ENCODE assay signal across 8 cellular contexts in genomic region chr17:7930841-7931631, GRCh38. TPM values are rescaled to one million over a fixed set of nuclear protein-coding genes. Genes with fewer than 3 reads are reported as not detected.
DNase-seq lines count a peak whose midpoint lies in the region; ATAC-seq, FAIRE-seq and TF ChIP-seq lines count a peak whose summit lies in the region.

No MANE protein-coding gene starts in this region.

- H3K9ac ChIP-seq in astrocyte (ENCODE audit: low read length): peak overlapping the region; percentile 84

- TF ChIP-seq CTCF in astrocyte (IDR thresholded peaks at IDR 0.05; ENCODE audit: insufficient read depth, low read depth, low read length) (no peak), right lobe of liver (IDR thresholded peaks at IDR 0.05) (no peak), transverse colon (IDR thresholded peaks at IDR 0.05) (no peak)

- in situ Hi-C loops in transverse colon (cut with MboI; ENCODE audit: low pct_ligation_motif_present in 1 of 4, low pct_unique_long_range_greater_than_20kb in 1 of 4, low sequenced_read_pairs in 3 of 4): no loop called here

- H3K36me3 ChIP-seq in astrocyte (ENCODE audit: insufficient read depth, low read length) (peaks cover 3% of the 10 kb centered on the region), right lobe of liver (no peaks in the 10 kb centered on the region), transverse colon (no peaks in the 10 kb centered on the region)

- H3K4me1 Mint-ChIP-seq in activated naive CD4-positive, alpha-beta T cell treated with anti-CD3 and anti-CD28 coated beads for 36 hours (ENCODE audit: low read depth): peaks cover 38% of the 10 kb centered on the region
- H3K4me1 Mint-ChIP-seq in astrocyte (ENCODE audit: low read depth, unreplicated experiment): peaks cover 14% of the 10 kb centered on the region

- no peaks in the 10 kb centered on the region for H3K9me3 ChIP-seq in astrocyte (ENCODE audit: insufficient read depth, low read depth, low read length)
- H3K9me3 ChIP-seq in right lobe of liver: no peaks in the 10 kb centered on the region
- H3K9me3 ChIP-seq in transverse colon: no peaks in the 10 kb centered on the region

- H3K4me1 ChIP-seq in astrocyte (ENCODE audit: insufficient read depth, low read length) (peaks cover 19% of the 10 kb centered on the region), right lobe of liver (peaks cover 0 to 5% (median 0%) of the 10 kb centered on the region in 4 donors), transverse colon (peaks cover 8 to 37% (median 29%) of the 10 kb centered on the region in 4 donors)

- no peaks in the 10 kb centered on the region for H3K27me3 Mint-ChIP-seq in activated naive CD4-positive, alpha-beta T cell treated with anti-CD3 and anti-CD28 coated beads for 36 hours (ENCODE audit: low read depth)
- peaks cover 31% of the 10 kb centered on the region for H3K27me3 Mint-ChIP-seq in astrocyte (ENCODE audit: low read depth, unreplicated experiment)

- TF ChIP-seq EP300 in transverse colon (IDR thresholded peaks at IDR 0.05; ENCODE audit: low read depth): no peak

- peaks cover 44% of the 10 kb centered on the region for H3K79me2 ChIP-seq in astrocyte (ENCODE audit: insufficient read depth, low read length)

- peaks cover 16% of the 10 kb centered on the region for H3K36me3 Mint-ChIP-seq in activated naive CD4-positive, alpha-beta T cell treated with anti-CD3 and anti-CD28 coated beads for 36 hours (ENCODE audit: low read depth)
- peaks cover 17% of the 10 kb centered on the region for H3K36me3 Mint-ChIP-seq in astrocyte (ENCODE audit: low read depth, unreplicated experiment)

- H3K27ac ChIP-seq in astrocyte (ENCODE audit: low read depth, low read length) (peak overlapping the region; percentile 32), right lobe of liver (peak overlapping the region; percentile 50 to 75 (median 62)), transverse colon (peak overlapping the region; percentile 80 to 89 (median 84))

- peak overlapping the region; percentile 72 for H2AFZ ChIP-seq in astrocyte (ENCODE audit: low read depth, low read length)

- FAIRE-seq in astrocyte (lab: Jason Lieb, UNC): no peak

- intact Hi-C loops in activated naive CD4-positive, alpha-beta T cell treated with anti-CD3 and anti-CD28 coated beads for 36 hours (cut with micrococcal nuclease): loop anchor here (5.0 kb wide), 3 partner anchors 316 to 454 kb away; partner anchors contain the start of genes CTC1, PFAS, RPL26 and ZBTB4
- intact Hi-C loops in right lobe of liver (cut with DNase I) (no loop called here), transverse colon (cut with DNase I; ENCODE audit: low total_unique reads) (no loop called here)

- H3K4me3 ChIP-seq in astrocyte (ENCODE audit: insufficient read depth, low read depth, low read length) (peak overlapping the region; percentile 90), right lobe of liver (peak overlapping the region; percentile 63 to 90 (median 82)), transverse colon (peak overlapping the region; percentile 65 to 83 (median 70))

- no peak for DNase-seq in activated naive CD4-positive, alpha-beta T cell treated with anti-CD3 and anti-CD28 coated beads for 36 hours
- no peak for DNase-seq in activated naive CD4-positive, alpha-beta T cell (lab: John Stamatoyannopoulos, UW)
- DNase-seq in astrocyte (ENCODE audit: low read depth) (no peak), right lobe of liver (no peak), transverse colon (no peak)

- CTCF ChIA-PET in activated naive CD4-positive, alpha-beta T cell treated with anti-CD3 and anti-CD28 coated beads for 36 hours (lab: Charles Lee): interaction anchor here (0.9 to 3.8 kb wide), 3 partner anchors 9 to 66 kb away, joined by 4 to 38 read pairs (median 12); no protein-coding TSS in a partner anchor

- TF ChIP-seq POLR2A in right lobe of liver (IDR thresholded peaks at IDR 0.05) (no peak), transverse colon (IDR thresholded peaks at IDR 0.05) (no peak)

- H4K20me1 ChIP-seq in astrocyte (ENCODE audit: insufficient read depth, low read length): peaks cover 26% of the 10 kb centered on the region

- WGBS in right lobe of liver (ENCODE audit: insufficient coverage, low coverage, low lambda C conversion rate, missing lambda C conversion rate): 26% methylated on average over 14 of the region's 20 CpGs
- 20 to 42% methylated on average over 1 to 20 of the region's 20 CpGs for WGBS in transverse colon (ENCODE audit: low coverage in 1 of 2), 2 donors

- peak overlapping the region; percentile 87 for H3K27ac Mint-ChIP-seq in activated naive CD4-positive, alpha-beta T cell treated with anti-CD3 and anti-CD28 coated beads for 36 hours
- peak overlapping the region; percentile 14 for H3K27ac Mint-ChIP-seq in astrocyte (ENCODE audit: unreplicated experiment)

- H3K27me3 ChIP-seq in astrocyte (ENCODE audit: insufficient read depth, low read length): no peaks in the 10 kb centered on the region
- H3K27me3 ChIP-seq in right lobe of liver: no peaks in the 10 kb centered on the region
- no peaks in the 10 kb centered on the region for H3K27me3 ChIP-seq in transverse colon

- H3K9me3 Mint-ChIP-seq in activated naive CD4-positive, alpha-beta T cell treated with anti-CD3 and anti-CD28 coated beads for 36 hours: no peaks in the 10 kb centered on the region
- peaks cover 5% of the 10 kb centered on the region for H3K9me3 Mint-ChIP-seq in astrocyte (ENCODE audit: unreplicated experiment)

- peak overlapping the region; percentile 91 for H3K4me3 Mint-ChIP-seq in activated naive CD4-positive, alpha-beta T cell treated with anti-CD3 and anti-CD28 coated beads for 36 hours
- H3K4me3 Mint-ChIP-seq in astrocyte (ENCODE audit: unreplicated experiment): peak overlapping the region; percentile 95

- H3K4me2 ChIP-seq in astrocyte (ENCODE audit: low read length): peak overlapping the region; percentile 96

- no peak for ATAC-seq in right lobe of liver
- ATAC-seq in HG02759 (IDR thresholded peaks at IDR 0.05; ENCODE audit: unreplicated experiment): no peak
- no peak for ATAC-seq in GM19324 (IDR thresholded peaks at IDR 0.05; ENCODE audit: low FRiP score, unreplicated experiment)
- no peak for ATAC-seq in HG03342 (IDR thresholded peaks at IDR 0.05; ENCODE audit: unreplicated experiment)

RNA-seq across cellular contexts. Expression of gene TRAPPC1, which starts 0.7 kb away (rescaled TPM):
- total RNA-seq in activated naive CD4-positive, alpha-beta T cell treated with anti-CD3 and anti-CD28 coated beads for 36 hours: 100 to 1,000 TPM; 162 to 172 TPM
- total RNA-seq in astrocyte (184 and 188 TPM in 2 replicates), right lobe of liver (10 to 100 TPM; 43.7 to 57.1 (median 48.3) TPM), transverse colon (10 to 100 TPM; 42.7 to 70.9 (median 68.8) TPM)

RNA-seq across cellular contexts. Expression of gene CNTROB, which starts 1.0 kb away (rescaled TPM):
- 10 to 100 TPM; 49.3 to 56.3 TPM for total RNA-seq in activated naive CD4-positive, alpha-beta T cell treated with anti-CD3 and anti-CD28 coated beads for 36 hours
- 22.3 and 25.3 TPM in 2 replicates for total RNA-seq in astrocyte
- total RNA-seq in right lobe of liver: 10 to 100 TPM in 2 of 6 experiments, 1 to 10 TPM in 4; 7.3 to 12.7 (median 9.4) TPM
- 10 to 100 TPM; 22.7 to 62.1 (median 31.6) TPM for total RNA-seq in transverse colon

RNA-seq across cellular contexts. Expression of gene KCNAB3, which starts 1.4 kb away (rescaled TPM):
- 1 to 10 TPM; 2.2 TPM for total RNA-seq in activated naive CD4-positive, alpha-beta T cell treated with anti-CD3 and anti-CD28 coated beads for 36 hours
- total RNA-seq in astrocyte: 1.0 and 1.4 TPM in 2 replicates
- 1 to 10 TPM in 3 of 6 experiments, under 1 TPM in 2, not detected in 1; 0.61 to 2.9 (median 1.0) TPM for total RNA-seq in right lobe of liver
- 1 to 10 TPM in 1 of 4 donors, under 1 TPM in 2, not detected in 1; 0.40 to 1.6 (median 0.82) TPM for total RNA-seq in transverse colon

RNA-seq across cellular contexts. Expression of gene RNF227, which starts 14.9 kb away (rescaled TPM):
- total RNA-seq in activated naive CD4-positive, alpha-beta T cell treated with anti-CD3 and anti-CD28 coated beads for 36 hours: 1 to 10 TPM; 3.1 to 3.8 TPM
- total RNA-seq in astrocyte: 0.54 and 1.1 TPM in 2 replicates
- total RNA-seq in right lobe of liver: under 1 TPM; 0.18 to 0.70 (median 0.46) TPM
- 1 to 10 TPM in 2 of 4 donors, under 1 TPM in 1, not detected in 1; 0.75 to 3.4 (median 2.7) TPM for total RNA-seq in transverse colon

RNA-seq across cellular contexts. Expression of gene CHD3, which starts 42.4 kb away (rescaled TPM):
- 100 to 1,000 TPM; 180 to 185 TPM for total RNA-seq in activated naive CD4-positive, alpha-beta T cell treated with anti-CD3 and anti-CD28 coated beads for 36 hours
- 109 and 111 TPM in 2 replicates for total RNA-seq in astrocyte
- total RNA-seq in right lobe of liver: 1 to 10 TPM; 3.2 to 7.2 (median 5.1) TPM
- 10 to 100 TPM; 53.0 to 71.6 (median 62.0) TPM for total RNA-seq in transverse colon

Comparison
In these comparisons a context has a peak if more than half of its experiments do, and no peak if none do; other contexts are left out.
1. H3K27ac ChIP-seq: peak in every context shown above with its lines; median percentile 84 in transverse colon; 62 in right lobe of liver; 32 in astrocyte.